25 cellular contexts compared by ENCODE assay signal in genomic region chr13:101792189-101792588, GRCh38.
"Had no signal": no experiment of that assay in that cellular context is flagged by ENCODE, and none has a peak within 500 bp of the region (broad histone marks: within the 10 kb centered on the region; RNA-seq: fewer than 3 reads in every experiment).

No MANE protein-coding gene starts in this region.

- H3K36me3 ChIP-seq: stomach, suprapubic skin, thoracic aorta, thyroid gland, tibial artery, tibial nerve, transverse colon, upper lobe of left lung, upper lobe of right lung, uterus, vagina had no signal

- H3K27ac ChIP-seq: stomach, suprapubic skin, testis, thoracic aorta, thyroid gland, tibial artery, tibial nerve, transverse colon, upper lobe of left lung, upper lobe of right lung, uterus, vagina had no signal

- H3K27me3 ChIP-seq: stomach, suprapubic skin, testis, thyroid gland, tibial artery, tibial nerve, transverse colon, upper lobe of left lung, upper lobe of right lung, uterus, vagina had no signal

- DNase-seq: stimulated activated CD4-positive, alpha-beta T cell treated with anti-CD3 and anti-CD28 coated beads, Interleukin-2, amount 100 ng/mL, for 48 hours; stimulated activated CD4-positive, alpha-beta T cell treated with anti-CD3 and anti-CD28 coated beads, Interleukin-4, amount 100 ng/mL, for 1 hour; stimulated activated CD4-positive, alpha-beta T cell treated with anti-CD3 and anti-CD28 coated beads, Interleukin-4, amount 100 ng/mL, for 24 hours; stimulated activated CD4-positive, alpha-beta T cell treated with anti-CD3 and anti-CD28 coated beads, Interleukin-4, amount 100 ng/mL, for 4 hours; stimulated activated CD8-positive, alpha-beta memory T cell treated with anti-CD3 and anti-CD28 coated beads, Interleukin-4, amount 100 ng/mL, for 48 hours; stimulated activated naive B cell treated with anti-CD40 and anti-IgM and Interleukin-4, amounts not matched to agents 10 μg/mL and 1 μg/mL and 100 μg/mL, for 72 hours; stimulated activated naive CD4-positive, alpha-beta T cell; stimulated activated naive CD4-positive, alpha-beta T cell treated with Interleukin-2 at 50 U/mL for 16 hours; stimulated activated naive CD8-positive, alpha-beta T cell treated with anti-CD3 and anti-CD28 coated beads, Interleukin-15, amount 100 ng/mL, for 72 hours; stimulated activated naive CD8-positive, alpha-beta T cell treated with anti-CD3 and anti-CD28 coated beads, Interleukin-15, Interleukin-2, amounts not matched to agents 100 U/mL and 50 U/mL, for 24 hours; stomach; substantia nigra; testis; thyroid gland; tibial artery; transverse colon; trophoblast cell; upper lobe of left lung; upper lobe of right lung; uterus had no signal

- FAIRE-seq: urothelium cell line had no signal

- H3K4me3 ChIP-seq: stomach, suprapubic skin, testis, thoracic aorta, thyroid gland, tibial artery, tibial nerve, transverse colon, upper lobe of left lung, upper lobe of right lung, uterus, vagina had no signal

- H3K9me3 ChIP-seq: stomach, suprapubic skin, testis, thoracic aorta, thyroid gland, tibial artery, tibial nerve, transverse colon, upper lobe of left lung, upper lobe of right lung, uterus, vagina had no signal
